1 cellular context compared by ENCODE assay signal in the genomic region with DNA sequence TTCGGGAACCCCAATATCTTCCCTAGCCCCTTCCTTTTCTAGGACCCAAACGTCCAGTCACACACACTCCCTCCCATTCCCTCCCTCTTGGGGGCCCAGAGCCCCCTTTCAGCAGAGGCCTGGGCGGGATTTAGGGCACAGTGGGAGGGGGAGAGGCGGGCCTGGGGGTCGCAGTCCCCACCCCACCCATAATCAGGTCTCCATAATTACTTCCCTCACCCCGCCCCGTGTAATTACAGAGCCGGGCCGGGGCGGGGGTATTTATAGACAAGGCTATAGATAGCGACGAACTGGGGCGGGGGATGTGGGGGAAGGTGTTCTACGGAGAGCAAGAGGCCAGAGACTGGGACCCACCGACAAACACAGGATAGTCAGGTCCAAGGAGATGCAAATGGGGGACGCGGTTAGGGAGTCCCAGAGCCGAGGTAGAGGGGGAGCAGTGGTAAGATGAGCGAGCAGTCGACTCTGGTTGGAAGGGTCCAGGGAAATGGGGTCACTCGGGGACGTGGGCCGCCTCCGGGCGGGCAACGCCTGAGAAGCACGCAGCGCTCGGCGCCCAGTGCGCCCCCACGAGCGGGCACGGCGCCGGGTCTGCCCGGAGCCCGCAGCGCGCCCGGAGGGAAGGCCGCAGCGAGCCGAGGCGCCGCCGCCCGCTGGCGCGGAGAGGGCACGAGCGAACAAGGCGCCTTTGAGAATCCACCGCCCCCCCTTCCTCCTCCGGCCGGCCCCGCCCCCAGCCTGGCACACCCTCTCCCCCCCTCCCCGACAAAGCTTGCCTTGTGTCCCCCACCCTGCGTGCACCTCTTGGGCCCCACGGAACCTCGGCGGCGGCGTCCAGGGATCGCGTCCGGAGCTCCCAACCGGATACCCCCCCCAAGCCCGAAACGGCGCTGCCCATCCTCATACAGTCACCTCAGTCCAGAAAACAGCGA.
TF ChIP-seq lines count a peak whose summit lies in the region.

No MANE protein-coding gene starts in this region.

TF ChIP-seq in WTC11, 78 proteins besides CTCF, POLR2A, EP300 and RAD21 (continued from another document):
- TF ChIP-seq, protein P1, sequence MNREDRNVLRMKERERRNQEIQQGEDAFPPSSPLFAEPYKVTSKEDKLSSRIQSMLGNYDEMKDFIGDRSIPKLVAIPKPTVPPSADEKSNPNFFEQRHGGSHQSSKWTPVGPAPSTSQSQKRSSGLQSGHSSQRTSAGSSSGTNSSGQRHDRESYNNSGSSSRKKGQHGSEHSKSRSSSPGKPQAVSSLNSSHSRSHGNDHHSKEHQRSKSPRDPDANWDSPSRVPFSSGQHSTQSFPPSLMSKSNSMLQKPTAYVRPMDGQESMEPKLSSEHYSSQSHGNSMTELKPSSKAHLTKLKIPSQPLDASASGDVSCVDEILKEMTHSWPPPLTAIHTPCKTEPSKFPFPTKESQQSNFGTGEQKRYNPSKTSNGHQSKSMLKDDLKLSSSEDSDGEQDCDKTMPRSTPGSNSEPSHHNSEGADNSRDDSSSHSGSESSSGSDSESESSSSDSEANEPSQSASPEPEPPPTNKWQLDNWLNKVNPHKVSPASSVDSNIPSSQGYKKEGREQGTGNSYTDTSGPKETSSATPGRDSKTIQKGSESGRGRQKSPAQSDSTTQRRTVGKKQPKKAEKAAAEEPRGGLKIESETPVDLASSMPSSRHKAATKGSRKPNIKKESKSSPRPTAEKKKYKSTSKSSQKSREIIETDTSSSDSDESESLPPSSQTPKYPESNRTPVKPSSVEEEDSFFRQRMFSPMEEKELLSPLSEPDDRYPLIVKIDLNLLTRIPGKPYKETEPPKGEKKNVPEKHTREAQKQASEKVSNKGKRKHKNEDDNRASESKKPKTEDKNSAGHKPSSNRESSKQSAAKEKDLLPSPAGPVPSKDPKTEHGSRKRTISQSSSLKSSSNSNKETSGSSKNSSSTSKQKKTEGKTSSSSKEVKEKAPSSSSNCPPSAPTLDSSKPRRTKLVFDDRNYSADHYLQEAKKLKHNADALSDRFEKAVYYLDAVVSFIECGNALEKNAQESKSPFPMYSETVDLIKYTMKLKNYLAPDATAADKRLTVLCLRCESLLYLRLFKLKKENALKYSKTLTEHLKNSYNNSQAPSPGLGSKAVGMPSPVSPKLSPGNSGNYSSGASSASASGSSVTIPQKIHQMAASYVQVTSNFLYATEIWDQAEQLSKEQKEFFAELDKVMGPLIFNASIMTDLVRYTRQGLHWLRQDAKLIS (CRISPR knock-in tag; IDR thresholded peaks at IDR 0.05; ENCODE audit: borderline replicate concordance): no peak
